ENCODE assay signal across 9 cellular contexts in the genomic region with DNA sequence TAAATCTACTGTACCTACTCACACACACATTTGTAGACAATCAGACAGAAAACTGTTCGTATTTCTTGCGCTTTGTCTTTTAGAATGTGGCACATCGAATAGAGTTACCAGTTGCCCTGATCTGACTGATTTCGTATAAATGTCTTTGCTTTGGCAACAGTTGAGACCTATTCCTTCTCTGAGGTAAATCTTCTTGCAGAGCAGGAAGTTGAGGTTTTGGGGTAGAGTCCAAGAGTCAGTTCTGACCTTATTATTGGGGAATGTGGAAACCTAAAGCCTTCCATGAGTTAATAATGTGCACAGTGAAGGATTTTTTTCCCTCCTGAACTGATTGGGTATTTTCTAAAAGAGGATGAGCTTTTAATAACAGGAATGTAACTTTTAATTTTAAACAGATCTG.
DNase-seq lines count a peak whose midpoint lies in the region; TF ChIP-seq lines count a peak whose summit lies in the region.
"Had no signal": no experiment of that assay in that cellular context is flagged by ENCODE, and none has a peak within 500 bp of the region (broad histone marks: within the 10 kb centered on the region; RNA-seq: fewer than 3 reads in every experiment).

No MANE protein-coding gene starts in this region.

- H3K4me1 Mint-ChIP-seq in MCF 10A (ENCODE audit: insufficient read depth, unreplicated experiment): peaks cover 45% of the 10 kb centered on the region
- H3K4me1 Mint-ChIP-seq in activated T-cell treated with anti-CD3 and anti-CD28 coated beads, Interleukin-2, amount 50 U/mL, for 24 hours (ENCODE audit: low read depth): no peaks in the 10 kb centered on the region

- H3K27ac Mint-ChIP-seq in MCF 10A (ENCODE audit: low read depth, unreplicated experiment): peak overlapping the region; percentile 90
- no peak overlapping the region for H3K27ac Mint-ChIP-seq in activated T-cell treated with anti-CD3 and anti-CD28 coated beads, Interleukin-2, amount 50 U/mL, for 24 hours

- DNase-seq in AG09309 (ENCODE audit: low read depth) (peak; percentile 92), LNCaP clone FGC (ENCODE audit: low read depth) (peak; percentile 82), MCF 10A (ENCODE audit: unreplicated experiment) (peak; percentile 91), myocyte (ENCODE audit: low read depth) (peak; percentile 68), NCI-H2227 (lab: John Stamatoyannopoulos, UW; ENCODE audit: unreplicated experiment) (no peak), NCI-H187 treated with DMSO at 0.1 percent for 48 hours (lab: John Stamatoyannopoulos, UW) (no peak)
- no peak for DNase-seq in activated CD4-positive, alpha-beta T cell treated with anti-CD3 and anti-CD28 coated beads, Interleukin-2, amount 50 U/mL, for 1 hour
- DNase-seq in activated T-cell treated with anti-CD3 and anti-CD28 coated beads, Interleukin-2, amount 50 U/mL, for 24 hours: no peak
- DNase-seq: left cardiac atrium had no signal

- H3K36me3 Mint-ChIP-seq in MCF 10A (ENCODE audit: insufficient read depth, unreplicated experiment): peaks cover 5% of the 10 kb centered on the region
- no peaks in the 10 kb centered on the region for H3K36me3 Mint-ChIP-seq in activated T-cell treated with anti-CD3 and anti-CD28 coated beads, Interleukin-2, amount 50 U/mL, for 24 hours (ENCODE audit: low read depth)

- H3K9me3 Mint-ChIP-seq in MCF 10A (ENCODE audit: unreplicated experiment): no peaks in the 10 kb centered on the region
- no peaks in the 10 kb centered on the region for H3K9me3 Mint-ChIP-seq in activated T-cell treated with anti-CD3 and anti-CD28 coated beads, Interleukin-2, amount 50 U/mL, for 24 hours

- BruUV-seq in MCF 10A (replicated peaks; lab: Mats Ljungman, UMichigan): no TSS peak

- POLR2A ChIA-PET in MCF 10A (lab: Yijun Ruan, JAX): interaction anchor here (0.9 to 3.2 kb wide), 10 partner anchors 9 to 121 kb away, joined by 3 to 32 read pairs (median 4); no protein-coding TSS in a partner anchor

- intact Hi-C loops in MCF 10A (cut with micrococcal nuclease): loop anchor here (1.0 kb wide), 1 partner anchor 88 kb away; no protein-coding TSS in a partner anchor

- CTCF ChIA-PET in MCF 10A (lab: Yijun Ruan, JAX): interaction anchor here (0.6 to 1.8 kb wide), 10 partner anchors 13 to 1565 kb away, joined by 3 to 7 read pairs (median 3); no protein-coding TSS in a partner anchor

- TF ChIP-seq CTCF in AG09309 (IDR thresholded peaks at IDR 0.05; ENCODE audit: control insufficient read depth, insufficient read depth, low read depth, low read length, missing control alignments) (no peak), LNCaP clone FGC (IDR thresholded peaks at IDR 0.05; ENCODE audit: control insufficient read depth, extremely low read depth, insufficient read depth) (no peak), MCF 10A (IDR thresholded peaks at IDR 0.05; ENCODE audit: unreplicated experiment) (no peak)

- H3K4me3 ChIP-seq in AG09309 (ENCODE audit: control insufficient read depth, low read depth, low read length) (no peak overlapping the region), LNCaP clone FGC (ENCODE audit: low read depth, low read length) (peak overlapping the region; percentile 18; the same call in 1 of the 2 replicates)

- H3K27me3 Mint-ChIP-seq in MCF 10A (ENCODE audit: insufficient read depth, unreplicated experiment): no peaks in the 10 kb centered on the region
- H3K27me3 Mint-ChIP-seq in activated T-cell treated with anti-CD3 and anti-CD28 coated beads, Interleukin-2, amount 50 U/mL, for 24 hours: peaks cover 6% of the 10 kb centered on the region

- H3K4me3 Mint-ChIP-seq in MCF 10A (ENCODE audit: unreplicated experiment): peak overlapping the region; percentile 52
- H3K4me3 Mint-ChIP-seq in activated T-cell treated with anti-CD3 and anti-CD28 coated beads, Interleukin-2, amount 50 U/mL, for 24 hours: no peak overlapping the region

Comparison
In these comparisons a context has a peak if more than half of its experiments do, and no peak if none do; other contexts are left out.
1. DNase-seq: peak in AG09309 (single experiment), LNCaP clone FGC (single experiment), MCF 10A (single experiment) and myocyte (single experiment); none in NCI-H2227 (single experiment), NCI-H187 treated with DMSO at 0.1 percent for 48 hours (single experiment), activated CD4-positive, alpha-beta T cell treated with anti-CD3 and anti-CD28 coated beads, Interleukin-2, amount 50 U/mL, for 1 hour (single experiment) and activated T-cell treated with anti-CD3 and anti-CD28 coated beads, Interleukin-2, amount 50 U/mL, for 24 hours (single experiment).